9 cellular contexts compared by ENCODE assay signal in genomic region chr9:137621131-137621757, GRCh38. TPM values are rescaled to one million over a fixed set of nuclear protein-coding genes. Genes with fewer than 3 reads are reported as not detected.
DNase-seq lines count a peak whose midpoint lies in the region; ATAC-seq and TF ChIP-seq lines count a peak whose summit lies in the region.
"Had no signal": no experiment of that assay in that cellular context is flagged by ENCODE, and none has a peak within 500 bp of the region (broad histone marks: within the 10 kb centered on the region; RNA-seq: fewer than 3 reads in every experiment).

No MANE protein-coding gene starts in this region.

- peak overlapping the region in 1 of 2 donors; percentile 19 for H3K9ac ChIP-seq in colonic mucosa (ENCODE audit: low read depth in 2 of 2, low read length in 2 of 2)

- no peak for ATAC-seq in lower lobe of right lung

- no peak overlapping the region for H3K4me3 ChIP-seq in CD4-positive, alpha-beta memory T cell (ENCODE audit: low read length in 2 of 2)
- H3K4me3 ChIP-seq in lower lobe of right lung, result no peak overlapping the region
- no peak overlapping the region for H3K4me3 ChIP-seq in colonic mucosa
- H3K4me3 ChIP-seq: SJSA1 had no signal

- peak in 1 of 5 donors; percentile 29 for DNase-seq in CD4-positive, alpha-beta memory T cell
- DNase-seq in HT-29 (ENCODE audit: low spot score) (peak; percentile 34), lower lobe of right lung (no peak), colonic mucosa (no peak), inferior parietal cortex (ENCODE audit: extremely low spot score) (no peak), T1000 (lab: John Stamatoyannopoulos, UW) (no peak)
- no peak for DNase-seq in activated naive CD8-positive, alpha-beta T cell treated with anti-CD3 and anti-CD28 coated beads for 36 hours
- no peak for DNase-seq in effector CD8-positive, alpha-beta T cell (lab: John Stamatoyannopoulos, UW)

- POLR2A ChIA-PET in CD4-positive, alpha-beta memory T cell (lab: Charles Lee; ENCODE audit: partially characterized antibody), result no interaction called here

- CTCF ChIA-PET in CD4-positive, alpha-beta memory T cell (lab: Charles Lee; ENCODE audit: partially characterized antibody), result interaction anchor here (1.3 kb wide), 1 partner anchor 8 kb away, joined by 6 read pairs; no protein-coding TSS in a partner anchor

- TF ChIP-seq CTCF in lower lobe of right lung (IDR thresholded peaks at IDR 0.05), result peak; percentile 26
- no peak for TF ChIP-seq CTCF in colonic mucosa (IDR thresholded peaks at IDR 0.05)

- H3K36me3 ChIP-seq in CD4-positive, alpha-beta memory T cell (ENCODE audit: insufficient read depth, low read length), result peaks cover 3% of the 10 kb centered on the region
- peaks cover 10% of the 10 kb centered on the region for H3K36me3 ChIP-seq in lower lobe of right lung
- no peaks in the 10 kb centered on the region for H3K36me3 ChIP-seq in colonic mucosa

- intact Hi-C loops in CD4-positive, alpha-beta memory T cell (cut with micrococcal nuclease), result no loop called here
- intact Hi-C loops in lower lobe of right lung (cut with DNase I) (no loop called here), colonic mucosa (cut with DNase I) (no loop called here)

- H3K27ac Mint-ChIP-seq in CD4-positive, alpha-beta memory T cell, result peak overlapping the region; percentile 5 to 84 (median 29)
- no peak overlapping the region for H3K27ac Mint-ChIP-seq in activated naive CD8-positive, alpha-beta T cell treated with anti-CD3 and anti-CD28 coated beads for 36 hours

- peaks cover 33 to 69% (median 48%) of the 10 kb centered on the region in 4 donors for H3K4me1 Mint-ChIP-seq in CD4-positive, alpha-beta memory T cell
- H3K4me1 Mint-ChIP-seq in activated naive CD8-positive, alpha-beta T cell treated with anti-CD3 and anti-CD28 coated beads for 36 hours, result peaks cover 38% of the 10 kb centered on the region

- H3K27ac ChIP-seq in CD4-positive, alpha-beta memory T cell (ENCODE audit: low read depth, low read length), result no peak overlapping the region
- H3K27ac ChIP-seq in lower lobe of right lung (no peak overlapping the region), colonic mucosa (no peak overlapping the region)
- H3K27ac ChIP-seq: SJSA1 had no signal

- H3K4me1 ChIP-seq in CD4-positive, alpha-beta memory T cell (ENCODE audit: insufficient read depth, low read length), result peaks cover 53% of the 10 kb centered on the region
- peaks cover 50% of the 10 kb centered on the region for H3K4me1 ChIP-seq in lower lobe of right lung
- H3K4me1 ChIP-seq in colonic mucosa, result peaks cover 19% of the 10 kb centered on the region

- peak overlapping the region in 7 of 8 donors; percentile 17 to 94 (median 81) for H3K4me3 Mint-ChIP-seq in CD4-positive, alpha-beta memory T cell
- peak overlapping the region; percentile 33 for H3K4me3 Mint-ChIP-seq in activated naive CD8-positive, alpha-beta T cell treated with anti-CD3 and anti-CD28 coated beads for 36 hours

- H3K9me3 ChIP-seq in CD4-positive, alpha-beta memory T cell (ENCODE audit: control insufficient read depth in 1 of 2, low read length in 2 of 2), result no peaks in the 10 kb centered on the region
- H3K9me3 ChIP-seq in lower lobe of right lung (no peaks in the 10 kb centered on the region), colonic mucosa (no peaks in the 10 kb centered on the region)
- H3K9me3 ChIP-seq: SJSA1 had no signal

- H3K9me3 Mint-ChIP-seq in CD4-positive, alpha-beta memory T cell, result no peaks in the 10 kb centered on the region
- no peaks in the 10 kb centered on the region for H3K9me3 Mint-ChIP-seq in activated naive CD8-positive, alpha-beta T cell treated with anti-CD3 and anti-CD28 coated beads for 36 hours

- peaks cover 0 to 14% of the 10 kb centered on the region in 2 donors for H3K36me3 Mint-ChIP-seq in CD4-positive, alpha-beta memory T cell
- H3K36me3 Mint-ChIP-seq in activated naive CD8-positive, alpha-beta T cell treated with anti-CD3 and anti-CD28 coated beads for 36 hours, result peaks cover 32% of the 10 kb centered on the region

- H3K27me3 Mint-ChIP-seq in CD4-positive, alpha-beta memory T cell, result no peaks in the 10 kb centered on the region
- H3K27me3 Mint-ChIP-seq in activated naive CD8-positive, alpha-beta T cell treated with anti-CD3 and anti-CD28 coated beads for 36 hours, result no peaks in the 10 kb centered on the region

- no peaks in the 10 kb centered on the region for H3K27me3 ChIP-seq in CD4-positive, alpha-beta memory T cell (ENCODE audit: insufficient read depth, low read length)
- H3K27me3 ChIP-seq in lower lobe of right lung (ENCODE audit: low read depth), result no peaks in the 10 kb centered on the region
- H3K27me3 ChIP-seq in colonic mucosa, result no peaks in the 10 kb centered on the region
- H3K27me3 ChIP-seq: SJSA1 had no signal

RNA-seq across cellular contexts. Expression of gene EHMT1, which starts 2.4 kb away (rescaled TPM):
- total RNA-seq in CD4-positive, alpha-beta memory T cell, result 100 to 1,000 TPM in 1 of 2 experiments, 10 to 100 TPM in 1; 99.6 to 118 TPM
- 10 to 100 TPM in 1 of 2 donors, 1 to 10 TPM in 1; 6.7 to 35.5 TPM for polyA plus RNA-seq in CD4-positive, alpha-beta memory T cell
- 76.1 and 85.4 TPM in 2 replicates for total RNA-seq in HT-29 (2014; rRNA removed; shearing (Covaris generic))
- total RNA-seq in activated naive CD8-positive, alpha-beta T cell treated with anti-CD3 and anti-CD28 coated beads for 36 hours, result 10 to 100 TPM; 65.9 to 66.3 TPM
- total RNA-seq in lower lobe of right lung (73.5 TPM), colonic mucosa (10 to 100 TPM; 56.2 to 97.9 TPM)

RNA-seq across cellular contexts. Expression of gene ARRDC1, which starts 15.8 kb away (rescaled TPM):
- 10 to 100 TPM; 82.3 to 86.2 TPM for total RNA-seq in CD4-positive, alpha-beta memory T cell
- 10 to 100 TPM; 54.3 to 59.4 TPM for polyA plus RNA-seq in CD4-positive, alpha-beta memory T cell
- 189 and 203 TPM in 2 replicates for total RNA-seq in HT-29 (2014; rRNA removed; shearing (Covaris generic))
- 10 to 100 TPM; 28.6 to 29.3 TPM for total RNA-seq in activated naive CD8-positive, alpha-beta T cell treated with anti-CD3 and anti-CD28 coated beads for 36 hours
- total RNA-seq in lower lobe of right lung (71.0 TPM), colonic mucosa (10 to 100 TPM; 69.1 to 97.2 TPM)

RNA-seq across cellular contexts. Expression of gene ZMYND19, which starts 30.9 kb away (rescaled TPM):
- 10 to 100 TPM; 26.8 to 29.1 TPM for total RNA-seq in CD4-positive, alpha-beta memory T cell
- polyA plus RNA-seq in CD4-positive, alpha-beta memory T cell, result 10 to 100 TPM in 1 of 2 donors, 1 to 10 TPM in 1; 3.6 to 13.7 TPM
- total RNA-seq in HT-29 (2014; rRNA removed; shearing (Covaris generic)), result 75.9 and 78.4 TPM in 2 replicates
- 10 to 100 TPM; 55.6 to 56.4 TPM for total RNA-seq in activated naive CD8-positive, alpha-beta T cell treated with anti-CD3 and anti-CD28 coated beads for 36 hours
- total RNA-seq in lower lobe of right lung (15.2 TPM), colonic mucosa (10 to 100 TPM; 14.4 to 36.0 TPM)

RNA-seq across cellular contexts. Expression of gene DPH7, which starts 42.5 kb away (rescaled TPM):
- 10 to 100 TPM; 76.7 to 79.1 TPM for total RNA-seq in CD4-positive, alpha-beta memory T cell
- 10 to 100 TPM; 27.9 to 30.2 TPM for polyA plus RNA-seq in CD4-positive, alpha-beta memory T cell
- 52.5 and 54.5 TPM in 2 replicates for total RNA-seq in HT-29 (2014; rRNA removed; shearing (Covaris generic))
- 10 to 100 TPM; 31.7 to 33.7 TPM for total RNA-seq in activated naive CD8-positive, alpha-beta T cell treated with anti-CD3 and anti-CD28 coated beads for 36 hours
- total RNA-seq in lower lobe of right lung (28.4 TPM), colonic mucosa (10 to 100 TPM; 15.6 to 30.6 TPM)
